ENCODE assay signal across 1 cellular context in the genomic region with DNA sequence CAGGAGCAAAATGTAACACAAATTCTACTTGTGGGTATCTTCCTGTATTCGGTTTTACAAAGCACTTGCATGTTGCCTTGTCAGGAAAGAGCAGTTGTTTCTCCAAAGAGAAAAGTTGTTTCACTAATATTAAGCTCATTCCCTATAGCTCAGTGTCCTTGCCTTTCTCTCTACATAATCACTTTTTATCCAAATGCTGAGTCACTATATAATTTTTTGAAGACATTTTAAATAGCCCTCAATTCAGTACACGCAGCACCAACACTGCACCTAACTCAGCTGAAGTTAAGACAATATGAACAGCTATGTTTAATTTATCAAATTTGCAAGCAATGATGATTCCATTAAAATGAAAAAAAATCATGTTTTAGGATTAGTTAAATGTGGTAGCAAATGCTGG.
TF ChIP-seq lines count a peak whose summit lies in the region.

No MANE protein-coding gene starts in this region.

TF ChIP-seq in HEK293, 187 proteins besides CTCF, POLR2A, EP300 and RAD21 (continued from another document):
- TF ChIP-seq ZNF76 (tag by site-specific recombination; IDR thresholded peaks at IDR 0.05; ENCODE audit: borderline replicate concordance, low read depth) (no peak), ZNF558 (tag by site-specific recombination; IDR thresholded peaks at IDR 0.05) (no peak), HOXA7 (CRISPR knock-in tag; IDR thresholded peaks at IDR 0.05; ENCODE audit: borderline replicate concordance) (no peak), OSR2 (tag by site-specific recombination; IDR thresholded peaks at IDR 0.05) (no peak), HOXD13 (CRISPR knock-in tag; IDR thresholded peaks at IDR 0.05; ENCODE audit: borderline replicate concordance) (no peak), ZNF776 (tag by site-specific recombination; IDR thresholded peaks at IDR 0.05; ENCODE audit: borderline replicate concordance) (no peak), ZNF792 (tag by site-specific recombination; IDR thresholded peaks at IDR 0.05) (no peak), ZNF221 (tag by site-specific recombination; IDR thresholded peaks at IDR 0.05; ENCODE audit: borderline replicate concordance) (no peak), ZNF394 (tag by site-specific recombination; IDR thresholded peaks at IDR 0.05; ENCODE audit: borderline replicate concordance) (no peak), PRDM1 (tag by site-specific recombination; IDR thresholded peaks at IDR 0.05) (no peak), TRIM28 (IDR thresholded peaks at IDR 0.05; ENCODE audit: borderline replicate concordance, low read length) (no peak), EGR2 (tag by site-specific recombination; IDR thresholded peaks at IDR 0.05; ENCODE audit: low read depth) (no peak)
- TF ChIP-seq, protein P1, sequence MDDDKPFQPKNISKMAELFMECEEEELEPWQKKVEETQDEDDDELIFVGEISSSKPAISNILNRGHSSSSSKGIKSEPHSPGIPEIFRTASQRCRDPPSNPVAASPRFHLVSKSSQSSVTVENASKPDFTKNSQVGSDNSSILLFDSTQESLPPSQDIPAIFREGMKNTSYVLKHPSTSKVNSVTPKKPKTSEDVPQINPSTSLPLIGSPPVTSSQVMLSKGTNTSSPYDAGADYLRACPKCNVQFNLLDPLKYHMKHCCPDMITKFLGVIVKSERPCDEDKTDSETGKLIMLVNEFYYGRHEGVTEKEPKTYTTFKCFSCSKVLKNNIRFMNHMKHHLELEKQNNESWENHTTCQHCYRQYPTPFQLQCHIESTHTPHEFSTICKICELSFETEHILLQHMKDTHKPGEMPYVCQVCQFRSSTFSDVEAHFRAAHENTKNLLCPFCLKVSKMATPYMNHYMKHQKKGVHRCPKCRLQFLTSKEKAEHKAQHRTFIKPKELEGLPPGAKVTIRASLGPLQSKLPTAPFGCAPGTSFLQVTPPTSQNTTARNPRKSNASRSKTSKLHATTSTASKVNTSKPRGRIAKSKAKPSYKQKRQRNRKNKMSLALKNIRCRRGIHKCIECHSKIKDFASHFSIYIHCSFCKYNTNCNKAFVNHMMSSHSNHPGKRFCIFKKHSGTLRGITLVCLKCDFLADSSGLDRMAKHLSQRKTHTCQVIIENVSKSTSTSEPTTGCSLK (tag by site-specific recombination; IDR thresholded peaks at IDR 0.05), result no peak
- TF ChIP-seq, protein P2, sequence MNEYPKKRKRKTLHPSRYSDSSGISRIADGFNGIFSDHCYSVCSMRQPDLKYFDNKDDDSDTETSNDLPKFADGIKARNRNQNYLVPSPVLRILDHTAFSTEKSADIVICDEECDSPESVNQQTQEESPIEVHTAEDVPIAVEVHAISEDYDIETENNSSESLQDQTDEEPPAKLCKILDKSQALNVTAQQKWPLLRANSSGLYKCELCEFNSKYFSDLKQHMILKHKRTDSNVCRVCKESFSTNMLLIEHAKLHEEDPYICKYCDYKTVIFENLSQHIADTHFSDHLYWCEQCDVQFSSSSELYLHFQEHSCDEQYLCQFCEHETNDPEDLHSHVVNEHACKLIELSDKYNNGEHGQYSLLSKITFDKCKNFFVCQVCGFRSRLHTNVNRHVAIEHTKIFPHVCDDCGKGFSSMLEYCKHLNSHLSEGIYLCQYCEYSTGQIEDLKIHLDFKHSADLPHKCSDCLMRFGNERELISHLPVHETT (tag by site-specific recombination; IDR thresholded peaks at IDR 0.05), result no peak
